In genomic region chr15:88994286-88994685, GRCh38 we compare ENCODE assay signal across 1 cellular context.
TF ChIP-seq lines count a peak whose summit lies in the region.

No MANE protein-coding gene starts in this region.

TF ChIP-seq in GM23338, 12 proteins besides CTCF, POLR2A, EP300 and RAD21 (continued from another document):
- no peak for TF ChIP-seq ZNF462 (CRISPR knock-in tag; IDR thresholded peaks at IDR 0.05)
- TF ChIP-seq ETS1 (IDR thresholded peaks at IDR 0.05) = no peak
- TF ChIP-seq EZH2 (IDR thresholded peaks at IDR 0.05; ENCODE audit: low read depth, unreplicated experiment) = no peak
- TF ChIP-seq POLR2AphosphoS5 (IDR thresholded peaks at IDR 0.05; ENCODE audit: low read depth) = no peak
- no peak for TF ChIP-seq ZNF331 (CRISPR knock-in tag; IDR thresholded peaks at IDR 0.05; ENCODE audit: low read depth)
- TF ChIP-seq STAT1 (IDR thresholded peaks at IDR 0.05; ENCODE audit: unreplicated experiment) = no peak
- no peak for TF ChIP-seq CREB1 (CRISPR knock-in tag; IDR thresholded peaks at IDR 0.05; ENCODE audit: low read depth)
- TF ChIP-seq ZNF114 (CRISPR knock-in tag; IDR thresholded peaks at IDR 0.05) = no peak
- no peak for TF ChIP-seq NANOG (IDR thresholded peaks at IDR 0.05; ENCODE audit: borderline replicate concordance)
TF ChIP-seq in GM23338: peak in this region for 0.
